In the genomic region with DNA sequence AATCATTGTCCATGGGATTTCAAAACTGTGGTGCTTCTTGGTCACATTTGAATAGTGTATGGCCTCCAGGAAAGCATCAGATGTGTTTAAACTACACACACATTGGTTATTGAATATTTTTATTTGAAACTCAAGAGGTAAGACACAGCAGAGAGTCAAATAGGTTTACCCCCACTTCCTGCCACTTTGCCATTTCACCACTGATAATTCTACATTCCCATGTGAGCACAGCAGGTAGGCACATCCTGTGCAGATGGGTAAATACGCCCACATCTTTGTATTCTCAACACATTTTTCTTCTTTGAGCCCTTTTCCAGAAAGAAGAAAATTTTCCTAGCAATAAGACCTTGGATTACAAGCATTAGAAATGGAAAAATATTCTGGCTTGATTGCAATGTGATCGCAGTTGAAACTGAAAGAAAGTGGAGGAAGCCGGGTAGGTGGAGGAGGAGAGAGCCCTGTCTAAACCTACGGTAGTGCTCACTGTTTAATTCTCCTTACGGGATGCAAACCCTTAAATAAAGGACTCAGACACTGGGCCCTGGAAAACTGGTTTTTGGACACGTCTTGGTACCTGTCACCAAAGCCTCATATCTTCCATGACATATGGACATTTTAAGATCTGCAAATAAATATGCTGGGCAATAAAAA, we compare ENCODE assay signal across 29 cellular contexts.
DNase-seq lines count a peak whose midpoint lies in the region; ATAC-seq and TF ChIP-seq lines count a peak whose summit lies in the region.
"Had no signal": no experiment of that assay in that cellular context is flagged by ENCODE, and none has a peak within 500 bp of the region (broad histone marks: within the 10 kb centered on the region; RNA-seq: fewer than 3 reads in every experiment).

No MANE protein-coding gene starts in this region.

- H3K27me3 Mint-ChIP-seq in activated CD8-positive, alpha-beta memory T cell treated with anti-CD3 and anti-CD28 coated beads, Interleukin-2, amount 10 ng/mL, durations not matched to agents 7 days and 5 days: peaks cover 17% of the 10 kb centered on the region
- peaks cover 0 to under 1% of the 10 kb centered on the region in 2 donors for H3K27me3 Mint-ChIP-seq in CD4-positive, alpha-beta memory T cell
- H3K27me3 Mint-ChIP-seq in WTC11 (ENCODE audit: low read depth): no peaks in the 10 kb centered on the region
- peaks cover 2% of the 10 kb centered on the region for H3K27me3 Mint-ChIP-seq in activated naive CD8-positive, alpha-beta T cell treated with anti-CD3 and anti-CD28 coated beads, Interleukin-2, amount 50 U/mL, for 24 hours

- no peak for ATAC-seq in activated CD8-positive, alpha-beta memory T cell treated with anti-CD3 and anti-CD28 coated beads, Interleukin-2, amount 10 ng/mL, durations not matched to agents 7 days and 5 days
- ATAC-seq in WTC11: peak; percentile 39; the same call in 1 of the 2 replicates
- ATAC-seq in activated naive CD8-positive, alpha-beta T cell treated with anti-CD3 and anti-CD28 coated beads, Interleukin-2, amount 50 U/mL, for 24 hours: no peak
- ATAC-seq in HG03280 (IDR thresholded peaks at IDR 0.05; ENCODE audit: unreplicated experiment): no peak
- ATAC-seq in HG02852 (IDR thresholded peaks at IDR 0.05; ENCODE audit: unreplicated experiment): no peak
- ATAC-seq: HCT116, left cardiac atrium, mucosa of descending colon, Panc1, psoas muscle, sciatic nerve had no signal

- intact Hi-C loops in CD4-positive, alpha-beta memory T cell (cut with micrococcal nuclease): no loop called here

- H3K4me1 ChIP-seq in CD4-positive, alpha-beta memory T cell (ENCODE audit: insufficient read depth, low read length): peaks cover 23% of the 10 kb centered on the region
- H3K4me1 ChIP-seq: psoas muscle, tibial artery had no signal

- no peak overlapping the region for H3K4me3 ChIP-seq in CD4-positive, alpha-beta memory T cell (ENCODE audit: low read length in 2 of 2)
- H3K4me3 ChIP-seq: cardiac muscle cell, mucosa of descending colon, psoas muscle, tibial artery had no signal

- H3K27me3 ChIP-seq in CD4-positive, alpha-beta memory T cell (ENCODE audit: insufficient read depth, low read length): peaks cover 3% of the 10 kb centered on the region
- H3K27me3 ChIP-seq: cardiac muscle cell, tibial artery had no signal

- no peak for TF ChIP-seq CTCF in WTC11 (IDR thresholded peaks at IDR 0.05)

- no peaks in the 10 kb centered on the region for H3K36me3 Mint-ChIP-seq in activated CD8-positive, alpha-beta memory T cell treated with anti-CD3 and anti-CD28 coated beads, Interleukin-2, amount 10 ng/mL, durations not matched to agents 7 days and 5 days
- no peaks in the 10 kb centered on the region for H3K36me3 Mint-ChIP-seq in CD4-positive, alpha-beta memory T cell
- peaks cover 3% of the 10 kb centered on the region; the same call in 1 of the 2 replicates for H3K36me3 Mint-ChIP-seq in WTC11
- no peaks in the 10 kb centered on the region for H3K36me3 Mint-ChIP-seq in activated naive CD8-positive, alpha-beta T cell treated with anti-CD3 and anti-CD28 coated beads, Interleukin-2, amount 50 U/mL, for 24 hours (ENCODE audit: low read depth)

- H3K9me3 Mint-ChIP-seq in activated CD8-positive, alpha-beta memory T cell treated with anti-CD3 and anti-CD28 coated beads, Interleukin-2, amount 10 ng/mL, durations not matched to agents 7 days and 5 days (ENCODE audit: low read depth): peaks cover 2% of the 10 kb centered on the region
- H3K9me3 Mint-ChIP-seq in CD4-positive, alpha-beta memory T cell: peaks cover 0 to 2% (median 0%) of the 10 kb centered on the region in 8 donors
- peaks cover 2% of the 10 kb centered on the region for H3K9me3 Mint-ChIP-seq in WTC11
- peaks cover 2% of the 10 kb centered on the region for H3K9me3 Mint-ChIP-seq in activated naive CD8-positive, alpha-beta T cell treated with anti-CD3 and anti-CD28 coated beads, Interleukin-2, amount 50 U/mL, for 24 hours

- DNase-seq in activated CD8-positive, alpha-beta memory T cell treated with anti-CD3 and anti-CD28 coated beads, Interleukin-2, amount 10 ng/mL, durations not matched to agents 7 days and 5 days: no peak
- DNase-seq in activated CD8-positive, alpha-beta memory T cell treated with anti-CD3 and anti-CD28 coated beads for 24 hours: no peak
- peak in 2 of 5 donors; percentile 8 to 16 for DNase-seq in CD4-positive, alpha-beta memory T cell
- DNase-seq in WTC11 (ENCODE audit: low spot score) (no peak), NCI-H146 (lab: John Stamatoyannopoulos, UW) (no peak)
- DNase-seq in activated naive CD8-positive, alpha-beta T cell treated with anti-CD3 and anti-CD28 coated beads, Interleukin-2, amount 50 U/mL, for 24 hours: no peak
- DNase-seq: cortex of kidney, DMS153, erythroblast, hypothalamus, IMR-90, left cardiac atrium, mucosa of descending colon, NCI-H1417 treated with DMSO at 0.1 percent for 48 hours, NCI-H2081 treated with DMSO at 0.1 percent for 48 hours, NCI-H226, NCI-H69, psoas muscle, Right ventricle myocardium superior, T1000, tibial artery had no signal

- H3K9me3 ChIP-seq in CD4-positive, alpha-beta memory T cell (ENCODE audit: control insufficient read depth in 1 of 2, low read length in 2 of 2): no peaks in the 10 kb centered on the region
- H3K9me3 ChIP-seq: mucosa of descending colon, psoas muscle, tibial artery had no signal

- H3K36me3 ChIP-seq in CD4-positive, alpha-beta memory T cell (ENCODE audit: insufficient read depth, low read length): no peaks in the 10 kb centered on the region
- H3K36me3 ChIP-seq: cardiac muscle cell, tibial artery had no signal

- H3K27ac ChIP-seq in CD4-positive, alpha-beta memory T cell (ENCODE audit: low read depth, low read length): no peak overlapping the region
- H3K27ac ChIP-seq: cardiac muscle cell, psoas muscle, tibial artery, VCaP had no signal

- CTCF ChIA-PET in activated CD8-positive, alpha-beta memory T cell treated with anti-CD3 and anti-CD28 coated beads, Interleukin-2, amount 10 ng/mL, durations not matched to agents 7 days and 5 days (lab: Charles Lee): no interaction called here
- CTCF ChIA-PET in CD4-positive, alpha-beta memory T cell (lab: Charles Lee; ENCODE audit: partially characterized antibody): no interaction called here
- CTCF ChIA-PET in WTC11 (lab: Charles Lee): no interaction called here

- H3K4me1 Mint-ChIP-seq in activated CD8-positive, alpha-beta memory T cell treated with anti-CD3 and anti-CD28 coated beads, Interleukin-2, amount 10 ng/mL, durations not matched to agents 7 days and 5 days: peaks cover 24% of the 10 kb centered on the region
- H3K4me1 Mint-ChIP-seq in CD4-positive, alpha-beta memory T cell: peaks cover 9 to 26% (median 21%) of the 10 kb centered on the region in 4 donors
- H3K4me1 Mint-ChIP-seq in WTC11: peaks cover 46% of the 10 kb centered on the region
- H3K4me1 Mint-ChIP-seq in activated naive CD8-positive, alpha-beta T cell treated with anti-CD3 and anti-CD28 coated beads, Interleukin-2, amount 50 U/mL, for 24 hours: peaks cover 24% of the 10 kb centered on the region
- H3K4me1 Mint-ChIP-seq: nephron had no signal

- POLR2A ChIA-PET in CD4-positive, alpha-beta memory T cell (lab: Charles Lee; ENCODE audit: partially characterized antibody): no interaction called here
- POLR2A ChIA-PET in WTC11 (lab: Charles Lee): no interaction called here

- peak overlapping the region; percentile 30 for H3K4me3 Mint-ChIP-seq in activated CD8-positive, alpha-beta memory T cell treated with anti-CD3 and anti-CD28 coated beads, Interleukin-2, amount 10 ng/mL, durations not matched to agents 7 days and 5 days
- H3K4me3 Mint-ChIP-seq in CD4-positive, alpha-beta memory T cell: peak overlapping the region; percentile 64 to 87 (median 82)
- no peak overlapping the region for H3K4me3 Mint-ChIP-seq in WTC11
- peak overlapping the region; percentile 30 for H3K4me3 Mint-ChIP-seq in activated naive CD8-positive, alpha-beta T cell treated with anti-CD3 and anti-CD28 coated beads, Interleukin-2, amount 50 U/mL, for 24 hours
- H3K4me3 Mint-ChIP-seq: nephron had no signal

- H3K27ac Mint-ChIP-seq in activated CD8-positive, alpha-beta memory T cell treated with anti-CD3 and anti-CD28 coated beads, Interleukin-2, amount 10 ng/mL, durations not matched to agents 7 days and 5 days: no peak overlapping the region
- peak overlapping the region in 3 of 7 donors; percentile 33 to 45 (median 33) for H3K27ac Mint-ChIP-seq in CD4-positive, alpha-beta memory T cell
- H3K27ac Mint-ChIP-seq in WTC11: no peak overlapping the region
- H3K27ac Mint-ChIP-seq in activated naive CD8-positive, alpha-beta T cell treated with anti-CD3 and anti-CD28 coated beads, Interleukin-2, amount 50 U/mL, for 24 hours: no peak overlapping the region
- H3K27ac Mint-ChIP-seq: nephron had no signal

TF ChIP-seq in WTC11, 78 proteins besides CTCF, POLR2A, EP300 and RAD21 (continues in another document):
- TF ChIP-seq MXD4 (CRISPR knock-in tag; IDR thresholded peaks at IDR 0.05; ENCODE audit: borderline replicate concordance): no peak
- TF ChIP-seq EMX1 (CRISPR knock-in tag; IDR thresholded peaks at IDR 0.05): no peak
- TF ChIP-seq, protein P1, sequence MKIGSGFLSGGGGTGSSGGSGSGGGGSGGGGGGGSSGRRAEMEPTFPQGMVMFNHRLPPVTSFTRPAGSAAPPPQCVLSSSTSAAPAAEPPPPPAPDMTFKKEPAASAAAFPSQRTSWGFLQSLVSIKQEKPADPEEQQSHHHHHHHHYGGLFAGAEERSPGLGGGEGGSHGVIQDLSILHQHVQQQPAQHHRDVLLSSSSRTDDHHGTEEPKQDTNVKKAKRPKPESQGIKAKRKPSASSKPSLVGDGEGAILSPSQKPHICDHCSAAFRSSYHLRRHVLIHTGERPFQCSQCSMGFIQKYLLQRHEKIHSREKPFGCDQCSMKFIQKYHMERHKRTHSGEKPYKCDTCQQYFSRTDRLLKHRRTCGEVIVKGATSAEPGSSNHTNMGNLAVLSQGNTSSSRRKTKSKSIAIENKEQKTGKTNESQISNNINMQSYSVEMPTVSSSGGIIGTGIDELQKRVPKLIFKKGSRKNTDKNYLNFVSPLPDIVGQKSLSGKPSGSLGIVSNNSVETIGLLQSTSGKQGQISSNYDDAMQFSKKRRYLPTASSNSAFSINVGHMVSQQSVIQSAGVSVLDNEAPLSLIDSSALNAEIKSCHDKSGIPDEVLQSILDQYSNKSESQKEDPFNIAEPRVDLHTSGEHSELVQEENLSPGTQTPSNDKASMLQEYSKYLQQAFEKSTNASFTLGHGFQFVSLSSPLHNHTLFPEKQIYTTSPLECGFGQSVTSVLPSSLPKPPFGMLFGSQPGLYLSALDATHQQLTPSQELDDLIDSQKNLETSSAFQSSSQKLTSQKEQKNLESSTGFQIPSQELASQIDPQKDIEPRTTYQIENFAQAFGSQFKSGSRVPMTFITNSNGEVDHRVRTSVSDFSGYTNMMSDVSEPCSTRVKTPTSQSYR (CRISPR knock-in tag; IDR thresholded peaks at IDR 0.05): no peak
- no peak for TF ChIP-seq ZNF263 (CRISPR knock-in tag; IDR thresholded peaks at IDR 0.05; ENCODE audit: low read depth)
